Comparison of ENCODE assay signal across 17 cellular contexts in the genomic region with DNA sequence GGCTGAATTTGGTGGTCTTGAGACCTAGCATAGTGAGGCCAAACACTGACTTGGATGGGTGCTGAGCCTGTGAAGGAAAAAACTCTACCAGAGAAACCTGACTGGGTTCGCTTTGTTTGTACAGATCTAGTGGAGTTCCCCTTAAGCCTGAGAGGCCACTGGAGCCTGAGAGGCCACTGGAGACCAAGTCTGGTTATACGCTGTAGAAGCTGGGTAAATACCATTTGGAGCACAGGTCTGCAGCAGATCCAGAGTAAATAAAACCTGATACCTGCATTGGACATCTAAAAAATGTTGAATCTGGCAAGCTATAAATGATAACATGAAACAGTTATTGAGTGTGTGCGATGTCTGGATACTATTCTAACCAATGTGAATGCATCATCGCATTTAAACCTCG.
"Had no signal": no experiment of that assay in that cellular context is flagged by ENCODE, and none has a peak within 500 bp of the region (broad histone marks: within the 10 kb centered on the region; RNA-seq: fewer than 3 reads in every experiment).

No MANE protein-coding gene starts in this region.

- H3K27me3 ChIP-seq: hepatocyte, neutrophil, sigmoid colon, stomach had no signal

- H3K4me3 ChIP-seq: coronary artery, hepatocyte, mucosa of descending colon, sigmoid colon, skin epidermis, stomach had no signal

- H3K9me3 ChIP-seq: neutrophil, sigmoid colon had no signal

- H3K36me3 ChIP-seq: neutrophil, sigmoid colon, stomach had no signal

- H3K4me1 ChIP-seq: sigmoid colon, stomach had no signal

- ATAC-seq: mucosa of descending colon; naive thymus-derived CD8-positive, alpha-beta T cell had no signal

- DNase-seq: effector CD4-positive, alpha-beta T cell; endodermal cell; foreskin melanocyte; head of caudate nucleus; left cardiac atrium; mucosa of descending colon; naive thymus-derived CD8-positive, alpha-beta T cell; sigmoid colon; stimulated activated CD4-positive, alpha-beta T cell treated with anti-CD3 and anti-CD28 coated beads, Interleukin-2, amount 100 ng/mL, for 24 hours; stimulated activated naive CD4-positive, alpha-beta T cell; stomach; substantia nigra; trophoblast cell had no signal

- H3K27ac ChIP-seq: coronary artery, hepatocyte, neutrophil, sigmoid colon, skin epidermis, stomach had no signal
